ENCODE assay signal across 1 cellular context in genomic region chrX:30653415-30654131, GRCh38.
A peak's percentile ranks its signal among the peaks of the same experiment; 100 is the strongest.
TF ChIP-seq lines count a peak whose summit lies in the region.

Gene GK, plus strand, starts transcription at chrX:30653423. Its CDS starts 115 bp downstream, at chrX:30653538.

TF ChIP-seq in HEK293, 187 proteins besides CTCF, POLR2A, EP300 and RAD21 (continued from another document):
- TF ChIP-seq, protein P1, sequence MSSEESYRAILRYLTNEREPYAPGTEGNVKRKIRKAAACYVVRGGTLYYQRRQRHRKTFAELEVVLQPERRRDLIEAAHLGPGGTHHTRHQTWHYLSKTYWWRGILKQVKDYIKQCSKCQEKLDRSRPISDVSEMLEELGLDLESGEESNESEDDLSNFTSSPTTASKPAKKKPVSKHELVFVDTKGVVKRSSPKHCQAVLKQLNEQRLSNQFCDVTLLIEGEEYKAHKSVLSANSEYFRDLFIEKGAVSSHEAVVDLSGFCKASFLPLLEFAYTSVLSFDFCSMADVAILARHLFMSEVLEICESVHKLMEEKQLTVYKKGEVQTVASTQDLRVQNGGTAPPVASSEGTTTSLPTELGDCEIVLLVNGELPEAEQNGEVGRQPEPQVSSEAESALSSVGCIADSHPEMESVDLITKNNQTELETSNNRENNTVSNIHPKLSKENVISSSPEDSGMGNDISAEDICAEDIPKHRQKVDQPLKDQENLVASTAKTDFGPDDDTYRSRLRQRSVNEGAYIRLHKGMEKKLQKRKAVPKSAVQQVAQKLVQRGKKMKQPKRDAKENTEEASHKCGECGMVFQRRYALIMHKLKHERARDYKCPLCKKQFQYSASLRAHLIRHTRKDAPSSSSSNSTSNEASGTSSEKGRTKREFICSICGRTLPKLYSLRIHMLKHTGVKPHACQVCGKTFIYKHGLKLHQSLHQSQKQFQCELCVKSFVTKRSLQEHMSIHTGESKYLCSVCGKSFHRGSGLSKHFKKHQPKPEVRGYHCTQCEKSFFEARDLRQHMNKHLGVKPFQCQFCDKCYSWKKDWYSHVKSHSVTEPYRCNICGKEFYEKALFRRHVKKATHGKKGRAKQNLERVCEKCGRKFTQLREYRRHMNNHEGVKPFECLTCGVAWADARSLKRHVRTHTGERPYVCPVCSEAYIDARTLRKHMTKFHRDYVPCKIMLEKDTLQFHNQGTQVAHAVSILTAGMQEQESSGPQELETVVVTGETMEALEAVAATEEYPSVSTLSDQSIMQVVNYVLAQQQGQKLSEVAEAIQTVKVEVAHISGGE (tag by site-specific recombination; conservative IDR thresholded peaks at IDR 0.05; ENCODE audit: low read depth), result 0 out of 2 replicates have a peak, but pooled peaks have one; percentile 41
- TF ChIP-seq YY2 (tag by site-specific recombination; IDR thresholded peaks at IDR 0.05), result no peak
- TF ChIP-seq ZNF341 (tag by site-specific recombination; IDR thresholded peaks at IDR 0.05; ENCODE audit: low read depth), result peak; percentile 55; the same call in 1 of the 2 replicates
- peak; percentile 65 for TF ChIP-seq ZBTB26 (tag by site-specific recombination; optimal IDR thresholded peaks at IDR 0.05)
- no peak for TF ChIP-seq ZNF354C (tag by site-specific recombination; IDR thresholded peaks at IDR 0.05; ENCODE audit: borderline replicate concordance, low read depth)
- TF ChIP-seq MEIS1 (CRISPR knock-in tag; IDR thresholded peaks at IDR 0.05; ENCODE audit: borderline replicate concordance), result no peak
- TF ChIP-seq ZNF335 (tag by site-specific recombination; conservative IDR thresholded peaks at IDR 0.05), result peak; percentile 47
